Comparison of ENCODE assay signal across 1 cellular context in the genomic region with DNA sequence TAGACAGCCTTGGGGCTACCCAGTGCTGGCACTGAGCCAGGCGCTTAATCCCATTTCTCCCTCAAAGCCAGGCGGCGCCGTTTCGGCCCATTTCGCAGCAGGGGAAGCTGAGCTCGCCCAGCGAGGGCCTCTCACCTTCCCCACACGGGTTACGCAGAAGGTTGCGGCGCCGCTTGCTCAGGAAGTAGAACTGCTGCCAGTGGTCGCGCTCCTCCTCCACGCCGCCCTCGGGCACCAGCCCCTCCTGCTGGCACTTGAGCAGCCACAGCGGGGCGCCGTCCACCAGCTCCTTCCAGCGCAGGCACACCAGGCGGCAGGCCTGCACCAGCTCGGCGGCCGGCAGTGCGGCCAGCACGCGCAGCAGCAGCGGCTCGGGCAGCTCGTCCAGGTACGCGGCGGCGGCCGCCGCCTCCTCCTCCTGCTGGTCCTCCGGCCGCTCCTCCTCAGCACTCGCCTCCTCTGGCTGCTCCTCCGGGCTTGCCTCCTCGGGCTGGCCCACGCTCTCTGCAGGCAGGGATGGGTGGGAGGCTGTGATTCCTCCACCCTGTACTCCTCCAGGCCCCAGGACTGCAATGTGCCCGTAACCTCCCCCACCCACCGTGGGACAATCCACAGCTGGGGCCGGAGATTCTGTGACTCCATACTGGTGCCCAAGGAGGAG.
A peak's percentile ranks its signal among the peaks of the same experiment; 100 is the strongest.
TF ChIP-seq lines count a peak whose summit lies in the region.

No MANE protein-coding gene starts in this region.

TF ChIP-seq in GM12878, 131 proteins besides CTCF, POLR2A, EP300 and RAD21:
- TF ChIP-seq SUZ12 (IDR thresholded peaks at IDR 0.05; ENCODE audit: unreplicated experiment) (no peak), SMARCA5 (IDR thresholded peaks at IDR 0.05) (peak; percentile 95), RB1 (IDR thresholded peaks at IDR 0.05; ENCODE audit: borderline replicate concordance) (no peak), GABPA (IDR thresholded peaks at IDR 0.05; ENCODE audit: low read depth) (no peak), MXI1 (IDR thresholded peaks at IDR 0.05; ENCODE audit: low read depth, low read length) (no peak), ZBTB33 (IDR thresholded peaks at IDR 0.05) (no peak), KLF5 (IDR thresholded peaks at IDR 0.05; ENCODE audit: partially characterized antibody) (no peak), NBN (IDR thresholded peaks at IDR 0.05) (no peak), CBFB (IDR thresholded peaks at IDR 0.05; ENCODE audit: low read depth) (no peak), SIX5 (IDR thresholded peaks at IDR 0.05; ENCODE audit: low read depth, low read length, severe bottlenecking) (no peak), POU2F2 (IDR thresholded peaks at IDR 0.05; ENCODE audit: borderline replicate concordance, low read depth, low read length) (0 out of 3 replicates have a peak, but pooled peaks have one; percentile 19), MYC (IDR thresholded peaks at IDR 0.05; ENCODE audit: insufficient read depth, insufficient read length, insufficient replicate concordance, low read length, severe bottlenecking) (no peak), GATAD2B (conservative IDR thresholded peaks at IDR 0.05; ENCODE audit: low read depth) (peak; percentile 50; the same call in 1 of the 2 replicates), SREBF2 (IDR thresholded peaks at IDR 0.05; ENCODE audit: low read length) (no peak), YY1 (IDR thresholded peaks at IDR 0.05; ENCODE audit: low read depth, low read length) (peak; percentile 56; the same call in 1 of the 2 replicates), CBX3 (IDR thresholded peaks at IDR 0.05; ENCODE audit: borderline replicate concordance, low read depth) (no peak), STAT3 (IDR thresholded peaks at IDR 0.05; ENCODE audit: low read depth, low read length) (no peak), TCF12 (IDR thresholded peaks at IDR 0.05; ENCODE audit: low read depth, low read length) (no peak), NR2F1 (conservative IDR thresholded peaks at IDR 0.05) (0 out of 2 replicates have a peak, but pooled peaks have one; percentile 29), DPF2 (IDR thresholded peaks at IDR 0.05) (no peak), SUPT20H (IDR thresholded peaks at IDR 0.05; ENCODE audit: borderline replicate concordance, control insufficient read depth, low read depth, low read length) (no peak), SMAD1 (IDR thresholded peaks at IDR 0.05; ENCODE audit: low read depth, partially characterized antibody) (peak; percentile 36), PAX8 (IDR thresholded peaks at IDR 0.05) (no peak), IKZF1 (conservative IDR thresholded peaks at IDR 0.05) (peak; percentile 35; the same call in 1 of the 2 replicates), ZNF24 (IDR thresholded peaks at IDR 0.05) (peak; percentile 22; the same call in 1 of the 2 replicates), IRF5 (IDR thresholded peaks at IDR 0.05; ENCODE audit: borderline replicate concordance) (no peak), E4F1 (IDR thresholded peaks at IDR 0.05; ENCODE audit: borderline replicate concordance, partially characterized antibody) (no peak), SMC3 (IDR thresholded peaks at IDR 0.05; ENCODE audit: borderline replicate concordance, low read length) (peak; percentile 78), CREB1 (IDR thresholded peaks at IDR 0.05; ENCODE audit: low read depth) (no peak), CEBPZ (IDR thresholded peaks at IDR 0.05; ENCODE audit: low read depth, low read length) (no peak), POLR2AphosphoS5 (IDR thresholded peaks at IDR 0.05; ENCODE audit: low read length) (no peak), RFX5 (IDR thresholded peaks at IDR 0.05; ENCODE audit: low read depth, low read length) (no peak), ZNF622 (IDR thresholded peaks at IDR 0.05) (no peak), YBX1 (IDR thresholded peaks at IDR 0.05) (no peak), BHLHE40 (IDR thresholded peaks at IDR 0.05; ENCODE audit: borderline replicate concordance in 1 of 2, low read depth in 2 of 2, low read length in 1 of 2) (peak in 1 of 2 experiments; percentile 69; a peak in 2 of 4 replicates), ZNF207 (IDR thresholded peaks at IDR 0.05; ENCODE audit: borderline replicate concordance) (no peak), CEBPB (IDR thresholded peaks at IDR 0.05; ENCODE audit: borderline replicate concordance in 1 of 2, low read depth in 2 of 2, low read length in 2 of 2) (no peak), KAT2A (conservative IDR thresholded peaks at IDR 0.05; ENCODE audit: control insufficient read depth, low read depth, low read length) (no peak), LARP7 (IDR thresholded peaks at IDR 0.05) (peak; percentile 64; the same call in 1 of the 2 replicates), HCFC1 (IDR thresholded peaks at IDR 0.05; ENCODE audit: low read length) (no peak), SP1 (IDR thresholded peaks at IDR 0.05; ENCODE audit: low read depth, low read length) (no peak)
- TF ChIP-seq, protein P1, sequence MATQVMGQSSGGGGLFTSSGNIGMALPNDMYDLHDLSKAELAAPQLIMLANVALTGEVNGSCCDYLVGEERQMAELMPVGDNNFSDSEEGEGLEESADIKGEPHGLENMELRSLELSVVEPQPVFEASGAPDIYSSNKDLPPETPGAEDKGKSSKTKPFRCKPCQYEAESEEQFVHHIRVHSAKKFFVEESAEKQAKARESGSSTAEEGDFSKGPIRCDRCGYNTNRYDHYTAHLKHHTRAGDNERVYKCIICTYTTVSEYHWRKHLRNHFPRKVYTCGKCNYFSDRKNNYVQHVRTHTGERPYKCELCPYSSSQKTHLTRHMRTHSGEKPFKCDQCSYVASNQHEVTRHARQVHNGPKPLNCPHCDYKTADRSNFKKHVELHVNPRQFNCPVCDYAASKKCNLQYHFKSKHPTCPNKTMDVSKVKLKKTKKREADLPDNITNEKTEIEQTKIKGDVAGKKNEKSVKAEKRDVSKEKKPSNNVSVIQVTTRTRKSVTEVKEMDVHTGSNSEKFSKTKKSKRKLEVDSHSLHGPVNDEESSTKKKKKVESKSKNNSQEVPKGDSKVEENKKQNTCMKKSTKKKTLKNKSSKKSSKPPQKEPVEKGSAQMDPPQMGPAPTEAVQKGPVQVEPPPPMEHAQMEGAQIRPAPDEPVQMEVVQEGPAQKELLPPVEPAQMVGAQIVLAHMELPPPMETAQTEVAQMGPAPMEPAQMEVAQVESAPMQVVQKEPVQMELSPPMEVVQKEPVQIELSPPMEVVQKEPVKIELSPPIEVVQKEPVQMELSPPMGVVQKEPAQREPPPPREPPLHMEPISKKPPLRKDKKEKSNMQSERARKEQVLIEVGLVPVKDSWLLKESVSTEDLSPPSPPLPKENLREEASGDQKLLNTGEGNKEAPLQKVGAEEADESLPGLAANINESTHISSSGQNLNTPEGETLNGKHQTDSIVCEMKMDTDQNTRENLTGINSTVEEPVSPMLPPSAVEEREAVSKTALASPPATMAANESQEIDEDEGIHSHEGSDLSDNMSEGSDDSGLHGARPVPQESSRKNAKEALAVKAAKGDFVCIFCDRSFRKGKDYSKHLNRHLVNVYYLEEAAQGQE (IDR thresholded peaks at IDR 0.05; ENCODE audit: low read depth, low read length) = no peak
- TF ChIP-seq, protein P2, sequence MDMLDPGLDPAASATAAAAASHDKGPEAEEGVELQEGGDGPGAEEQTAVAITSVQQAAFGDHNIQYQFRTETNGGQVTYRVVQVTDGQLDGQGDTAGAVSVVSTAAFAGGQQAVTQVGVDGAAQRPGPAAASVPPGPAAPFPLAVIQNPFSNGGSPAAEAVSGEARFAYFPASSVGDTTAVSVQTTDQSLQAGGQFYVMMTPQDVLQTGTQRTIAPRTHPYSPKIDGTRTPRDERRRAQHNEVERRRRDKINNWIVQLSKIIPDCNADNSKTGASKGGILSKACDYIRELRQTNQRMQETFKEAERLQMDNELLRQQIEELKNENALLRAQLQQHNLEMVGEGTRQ (IDR thresholded peaks at IDR 0.05; ENCODE audit: borderline replicate concordance, low read depth, low read length) = no peak
- TF ChIP-seq, protein P3, sequence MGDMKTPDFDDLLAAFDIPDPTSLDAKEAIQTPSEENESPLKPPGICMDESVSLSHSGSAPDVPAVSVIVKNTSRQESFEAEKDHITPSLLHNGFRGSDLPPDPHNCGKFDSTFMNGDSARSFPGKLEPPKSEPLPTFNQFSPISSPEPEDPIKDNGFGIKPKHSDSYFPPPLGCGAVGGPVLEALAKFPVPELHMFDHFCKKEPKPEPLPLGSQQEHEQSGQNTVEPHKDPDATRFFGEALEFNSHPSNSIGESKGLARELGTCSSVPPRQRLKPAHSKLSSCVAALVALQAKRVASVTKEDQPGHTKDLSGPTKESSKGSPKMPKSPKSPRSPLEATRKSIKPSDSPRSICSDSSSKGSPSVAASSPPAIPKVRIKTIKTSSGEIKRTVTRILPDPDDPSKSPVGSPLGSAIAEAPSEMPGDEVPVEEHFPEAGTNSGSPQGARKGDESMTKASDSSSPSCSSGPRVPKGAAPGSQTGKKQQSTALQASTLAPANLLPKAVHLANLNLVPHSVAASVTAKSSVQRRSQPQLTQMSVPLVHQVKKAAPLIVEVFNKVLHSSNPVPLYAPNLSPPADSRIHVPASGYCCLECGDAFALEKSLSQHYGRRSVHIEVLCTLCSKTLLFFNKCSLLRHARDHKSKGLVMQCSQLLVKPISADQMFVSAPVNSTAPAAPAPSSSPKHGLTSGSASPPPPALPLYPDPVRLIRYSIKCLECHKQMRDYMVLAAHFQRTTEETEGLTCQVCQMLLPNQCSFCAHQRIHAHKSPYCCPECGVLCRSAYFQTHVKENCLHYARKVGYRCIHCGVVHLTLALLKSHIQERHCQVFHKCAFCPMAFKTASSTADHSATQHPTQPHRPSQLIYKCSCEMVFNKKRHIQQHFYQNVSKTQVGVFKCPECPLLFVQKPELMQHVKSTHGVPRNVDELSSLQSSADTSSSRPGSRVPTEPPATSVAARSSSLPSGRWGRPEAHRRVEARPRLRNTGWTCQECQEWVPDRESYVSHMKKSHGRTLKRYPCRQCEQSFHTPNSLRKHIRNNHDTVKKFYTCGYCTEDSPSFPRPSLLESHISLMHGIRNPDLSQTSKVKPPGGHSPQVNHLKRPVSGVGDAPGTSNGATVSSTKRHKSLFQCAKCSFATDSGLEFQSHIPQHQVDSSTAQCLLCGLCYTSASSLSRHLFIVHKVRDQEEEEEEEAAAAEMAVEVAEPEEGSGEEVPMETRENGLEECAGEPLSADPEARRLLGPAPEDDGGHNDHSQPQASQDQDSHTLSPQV (IDR thresholded peaks at IDR 0.05) = 0 out of 2 replicates have a peak, but pooled peaks have one; percentile 38
